In genomic region chr3:123349201-123349535, GRCh38 we compare ENCODE assay signal across 17 cellular contexts.
DNase-seq lines count a peak whose midpoint lies in the region; ATAC-seq and TF ChIP-seq lines count a peak whose summit lies in the region.
"Had no signal": no experiment of that assay in that cellular context is flagged by ENCODE, and none has a peak within 500 bp of the region (broad histone marks: within the 10 kb centered on the region; RNA-seq: fewer than 3 reads in every experiment).

No MANE protein-coding gene starts in this region.

- H3K4me3 ChIP-seq in right cardiac atrium (ENCODE audit: low read length) (no peak overlapping the region), upper lobe of right lung (no peak overlapping the region)

- DNase-seq in activated naive CD4-positive, alpha-beta T cell treated with anti-CD3 and anti-CD28 coated beads, Interleukin-2, amount 50 U/mL, for 72 hours (ENCODE audit: low spot score in 2 of 2), result no peak
- DNase-seq in activated naive CD4-positive, alpha-beta T cell treated with Interleukin-2 at 50 U/mL for 16 hours, result no peak
- DNase-seq in caudate nucleus (lab: John Stamatoyannopoulos, UW) (peak in 1 of 61 donors; percentile 11), right cardiac atrium (peak in 1 of 3 donors; percentile 17), upper lobe of right lung (peak; percentile 23), NCI-H2227 (lab: John Stamatoyannopoulos, UW; ENCODE audit: unreplicated experiment) (no peak), AG08396 (ENCODE audit: low spot score) (no peak)
- DNase-seq in activated CD4-positive, alpha-beta T cell treated with anti-CD3 and anti-CD28 coated beads, Interleukin-2, amount 50 U/mL, for 48 hours, result no peak
- DNase-seq: 8988T, COR-L47, HCEC 1CT, MV-4-11, NCI-H1436, NCI-H2029 treated with DMSO at 0.1 percent for 48 hours, NCI-H510A treated with DMSO at 0.1 percent for 48 hours had no signal

- H3K4me1 ChIP-seq in right cardiac atrium (ENCODE audit: control insufficient read depth, insufficient read depth, low read length) (peaks cover 27% of the 10 kb centered on the region), upper lobe of right lung (no peaks in the 10 kb centered on the region)

- no peak for TF ChIP-seq CTCF in upper lobe of right lung (IDR thresholded peaks at IDR 0.05)

- peak overlapping the region in 1 of 2 donors; percentile 37 for H3K27ac Mint-ChIP-seq in activated naive CD4-positive, alpha-beta T cell treated with anti-CD3 and anti-CD28 coated beads, Interleukin-2, amount 50 U/mL, for 72 hours

- H3K27ac ChIP-seq in caudate nucleus (ENCODE audit: low read depth, low read length), result peak overlapping the region; percentile 70
- peak overlapping the region; percentile 51 for H3K27ac ChIP-seq in right cardiac atrium (ENCODE audit: low read length)
- H3K27ac ChIP-seq in upper lobe of right lung, result no peak overlapping the region
- H3K27ac ChIP-seq: C4-2B, RWPE1 had no signal

- peaks cover 2% of the 10 kb centered on the region in 2 donors for H3K9me3 Mint-ChIP-seq in activated naive CD4-positive, alpha-beta T cell treated with anti-CD3 and anti-CD28 coated beads, Interleukin-2, amount 50 U/mL, for 72 hours

- H3K27me3 ChIP-seq in right cardiac atrium (ENCODE audit: control insufficient read depth, insufficient read depth) (no peaks in the 10 kb centered on the region), upper lobe of right lung (peaks cover 4% of the 10 kb centered on the region)

- ATAC-seq in activated naive CD4-positive, alpha-beta T cell treated with anti-CD3 and anti-CD28 coated beads, Interleukin-2, amount 50 U/mL, for 72 hours, result peak; percentile 43 to 73
- ATAC-seq in right cardiac atrium (no peak), upper lobe of right lung (no peak)

- H3K36me3 ChIP-seq in upper lobe of right lung, result no peaks in the 10 kb centered on the region

- intact Hi-C loops in right cardiac atrium (cut with DNase I), result loop anchor here in 1 of 4 donors (10.0 kb wide), 1 partner anchor 56 kb away; no protein-coding TSS in a partner anchor
- intact Hi-C loops in upper lobe of right lung (cut with DNase I), result no loop called here

- H3K9me3 ChIP-seq in right cardiac atrium (ENCODE audit: control insufficient read depth, low read length) (no peaks in the 10 kb centered on the region), upper lobe of right lung (no peaks in the 10 kb centered on the region)

- H3K36me3 Mint-ChIP-seq in activated naive CD4-positive, alpha-beta T cell treated with anti-CD3 and anti-CD28 coated beads, Interleukin-2, amount 50 U/mL, for 72 hours, result peaks cover 0 to 2% of the 10 kb centered on the region in 2 donors

- 60% methylated on average over 9 of the region's 9 CpGs for whole genome bisulfite sequencing in right cardiac atrium

Comparison
In these comparisons a context has a peak if more than half of its experiments do, and no peak if none do; other contexts are left out.
1. ATAC-seq: peak in activated naive CD4-positive, alpha-beta T cell treated with anti-CD3 and anti-CD28 coated beads, Interleukin-2, amount 50 U/mL, for 72 hours (2 of 2); none in right cardiac atrium (0 of 2) and upper lobe of right lung (single experiment).